In genomic region chr4:30770049-30770549, GRCh38 we compare ENCODE assay signal across 17 cellular contexts. TPM values are rescaled to one million over a fixed set of nuclear protein-coding genes. Genes with fewer than 3 reads are reported as not detected.
A peak's percentile ranks its signal among the peaks of the same experiment; 100 is the strongest.
DNase-seq lines count a peak whose midpoint lies in the region; ATAC-seq, FAIRE-seq and TF ChIP-seq lines count a peak whose summit lies in the region.
"Had no signal": no experiment of that assay in that cellular context is flagged by ENCODE, and none has a peak within 500 bp of the region (broad histone marks: within the 10 kb centered on the region; RNA-seq: fewer than 3 reads in every experiment).

No MANE protein-coding gene starts in this region.

- peaks cover 5% of the 10 kb centered on the region for H3K4me1 Mint-ChIP-seq in astrocyte (ENCODE audit: low read depth, unreplicated experiment)
- H3K4me1 Mint-ChIP-seq in activated CD4-positive, alpha-beta T cell treated with anti-CD3 and anti-CD28 coated beads, Interleukin-2, amount 10 ng/mL, durations not matched to agents 24 days and 14 days: no peaks in the 10 kb centered on the region
- H3K4me1 Mint-ChIP-seq: stimulated activated memory B cell treated with anti-CD40 and anti-IgM and Interleukin-4, amounts not matched to agents 10 μg/mL and 1 μg/mL and 100 μg/mL, for 72 hours had no signal

- H3K27me3 ChIP-seq in A673 (replicated peaks; ENCODE audit: insufficient read depth, low read depth, low read length, poor library complexity): no peaks in the 10 kb centered on the region
- H3K27me3 ChIP-seq in astrocyte (ENCODE audit: insufficient read depth, low read length): no peaks in the 10 kb centered on the region
- no peaks in the 10 kb centered on the region for H3K27me3 ChIP-seq in gastroesophageal sphincter

- H3K4me2 ChIP-seq in astrocyte (ENCODE audit: low read length): peak overlapping the region; percentile 50

- no peak overlapping the region for H3K4me3 ChIP-seq in A673 (ENCODE audit: low read depth, low read length, poor library complexity, severe bottlenecking)
- H3K4me3 ChIP-seq in astrocyte (ENCODE audit: insufficient read depth, low read depth, low read length): no peak overlapping the region
- no peak overlapping the region for H3K4me3 ChIP-seq in gastroesophageal sphincter
- H3K4me3 ChIP-seq: prostate gland had no signal

- H3K4me1 ChIP-seq in A673 (ENCODE audit: insufficient read depth, low read length, poor library complexity, severe bottlenecking): peaks cover 78% of the 10 kb centered on the region
- H3K4me1 ChIP-seq in astrocyte (ENCODE audit: insufficient read depth, low read length): peaks cover 9% of the 10 kb centered on the region
- H3K4me1 ChIP-seq in gastroesophageal sphincter: peaks cover 0 to 62% (median 11%) of the 10 kb centered on the region in 3 donors
- H3K4me1 ChIP-seq: prostate gland had no signal

- no peaks in the 10 kb centered on the region for H3K9me3 Mint-ChIP-seq in astrocyte (ENCODE audit: unreplicated experiment)
- no peaks in the 10 kb centered on the region for H3K9me3 Mint-ChIP-seq in activated CD4-positive, alpha-beta T cell treated with anti-CD3 and anti-CD28 coated beads, Interleukin-2, amount 10 ng/mL, durations not matched to agents 24 days and 14 days
- H3K9me3 Mint-ChIP-seq: brain; stimulated activated memory B cell treated with anti-CD40 and anti-IgM and Interleukin-4, amounts not matched to agents 10 μg/mL and 1 μg/mL and 100 μg/mL, for 72 hours had no signal

- no peak overlapping the region for H2AFZ ChIP-seq in astrocyte (ENCODE audit: low read depth, low read length)

- TF ChIP-seq EP300 in gastroesophageal sphincter (IDR thresholded peaks at IDR 0.05): no peak

- TF ChIP-seq POLR2A in gastroesophageal sphincter (IDR thresholded peaks at IDR 0.05): no peak

- ATAC-seq in gastroesophageal sphincter: peak; percentile 31
- no peak for ATAC-seq in GM19397 (IDR thresholded peaks at IDR 0.05; ENCODE audit: unreplicated experiment)
- ATAC-seq: stimulated activated memory B cell treated with anti-CD40 and anti-IgM and Interleukin-4, amounts not matched to agents 10 μg/mL and 1 μg/mL and 100 μg/mL, for 72 hours had no signal

- 20 to 28% methylated on average over 2 of the region's 2 CpGs for WGBS in gastroesophageal sphincter (ENCODE audit: low coverage in 1 of 2), 2 donors

- H3K9ac ChIP-seq in astrocyte (ENCODE audit: low read length): no peak overlapping the region

- H3K27ac Mint-ChIP-seq in astrocyte (ENCODE audit: unreplicated experiment): no peak overlapping the region
- no peak overlapping the region for H3K27ac Mint-ChIP-seq in activated CD4-positive, alpha-beta T cell treated with anti-CD3 and anti-CD28 coated beads, Interleukin-2, amount 10 ng/mL, durations not matched to agents 24 days and 14 days
- H3K27ac Mint-ChIP-seq: stimulated activated memory B cell treated with anti-CD40 and anti-IgM and Interleukin-4, amounts not matched to agents 10 μg/mL and 1 μg/mL and 100 μg/mL, for 72 hours had no signal

- CTCF ChIA-PET in A673 (lab: Charles Lee): no interaction called here

- H3K27ac ChIP-seq in A673 (ENCODE audit: low read depth, low read length, poor library complexity, severe bottlenecking): no peak overlapping the region
- no peak overlapping the region for H3K27ac ChIP-seq in astrocyte (ENCODE audit: low read depth, low read length)
- peak overlapping the region; percentile 18 to 29 (median 24) for H3K27ac ChIP-seq in gastroesophageal sphincter
- H3K27ac ChIP-seq: prostate gland had no signal

- no TSS peak for BruUV-seq in A673 (replicated peaks; lab: Mats Ljungman, UMichigan)

- POLR2A ChIA-PET in A673 (lab: Charles Lee; ENCODE audit: low non-redundant PET): no interaction called here

- H3K79me2 ChIP-seq in astrocyte (ENCODE audit: insufficient read depth, low read length): no peaks in the 10 kb centered on the region

- H3K4me3 Mint-ChIP-seq in astrocyte (ENCODE audit: unreplicated experiment): no peak overlapping the region
- H3K4me3 Mint-ChIP-seq in activated CD4-positive, alpha-beta T cell treated with anti-CD3 and anti-CD28 coated beads, Interleukin-2, amount 10 ng/mL, durations not matched to agents 24 days and 14 days: no peak overlapping the region
- H3K4me3 Mint-ChIP-seq: brain; stimulated activated memory B cell treated with anti-CD40 and anti-IgM and Interleukin-4, amounts not matched to agents 10 μg/mL and 1 μg/mL and 100 μg/mL, for 72 hours had no signal

- no peaks in the 10 kb centered on the region for H3K36me3 Mint-ChIP-seq in astrocyte (ENCODE audit: low read depth, unreplicated experiment)
- no peaks in the 10 kb centered on the region for H3K36me3 Mint-ChIP-seq in activated CD4-positive, alpha-beta T cell treated with anti-CD3 and anti-CD28 coated beads, Interleukin-2, amount 10 ng/mL, durations not matched to agents 24 days and 14 days (ENCODE audit: low read depth)
- H3K36me3 Mint-ChIP-seq: stimulated activated memory B cell treated with anti-CD40 and anti-IgM and Interleukin-4, amounts not matched to agents 10 μg/mL and 1 μg/mL and 100 μg/mL, for 72 hours had no signal

- H3K9me3 ChIP-seq in A673 (ENCODE audit: low read depth, low read length, poor library complexity, severe bottlenecking) (no peaks in the 10 kb centered on the region), astrocyte (ENCODE audit: insufficient read depth, low read depth, low read length) (no peaks in the 10 kb centered on the region), gastroesophageal sphincter (no peaks in the 10 kb centered on the region)
- H3K9me3 ChIP-seq: prostate gland had no signal

- intact Hi-C loops in A673 (cut with micrococcal nuclease; ENCODE audit: unreplicated experiment): no loop called here
- intact Hi-C loops in activated CD4-positive, alpha-beta T cell treated with anti-CD3 and anti-CD28 coated beads, Interleukin-2, amount 10 ng/mL, durations not matched to agents 24 days and 14 days (cut with micrococcal nuclease): no loop called here
- intact Hi-C loops in posterior vena cava (cut with DNase I): no loop called here

- no peak for TF ChIP-seq CTCF in A673 (conservative IDR thresholded peaks at IDR 0.05; ENCODE audit: low read depth, low read length)
- no peak for TF ChIP-seq CTCF in astrocyte (IDR thresholded peaks at IDR 0.05; ENCODE audit: insufficient read depth, low read depth, low read length)
- no peak for TF ChIP-seq CTCF in gastroesophageal sphincter (IDR thresholded peaks at IDR 0.05)

- H3K36me3 ChIP-seq in A673 (ENCODE audit: insufficient read depth, low read length, poor library complexity, severe bottlenecking) (no peaks in the 10 kb centered on the region), astrocyte (ENCODE audit: insufficient read depth, low read length) (no peaks in the 10 kb centered on the region), gastroesophageal sphincter (no peaks in the 10 kb centered on the region)
- H3K36me3 ChIP-seq: prostate gland had no signal

- DNase-seq in A673 (ENCODE audit: low spot score): peak; percentile 78
- peak; percentile 85 for DNase-seq in HT-29 (ENCODE audit: low spot score)
- DNase-seq in astrocyte (ENCODE audit: low read depth): peak; percentile 85
- DNase-seq in SHP77 (lab: John Stamatoyannopoulos, UW): no peak
- no peak for DNase-seq in activated CD4-positive, alpha-beta T cell treated with anti-CD3 and anti-CD28 coated beads, Interleukin-2, amount 10 ng/mL, durations not matched to agents 24 days and 14 days
- DNase-seq in posterior vena cava (ENCODE audit: low spot score): no peak
- DNase-seq: activated CD4-positive, alpha-beta T cell treated with anti-CD3 and anti-CD28 coated beads for 1 hour; GOT3; NCI-H146; stimulated activated CD4-positive, alpha-beta T cell treated with anti-CD3 and anti-CD28 coated beads, Interleukin-4, amount 100 ng/mL, for 1 hour; T-helper 1 cell had no signal

- H3K27me3 Mint-ChIP-seq in astrocyte (ENCODE audit: low read depth, unreplicated experiment): no peaks in the 10 kb centered on the region
- no peaks in the 10 kb centered on the region for H3K27me3 Mint-ChIP-seq in activated CD4-positive, alpha-beta T cell treated with anti-CD3 and anti-CD28 coated beads, Interleukin-2, amount 10 ng/mL, durations not matched to agents 24 days and 14 days
- H3K27me3 Mint-ChIP-seq: brain; stimulated activated memory B cell treated with anti-CD40 and anti-IgM and Interleukin-4, amounts not matched to agents 10 μg/mL and 1 μg/mL and 100 μg/mL, for 72 hours had no signal

- H4K20me1 ChIP-seq in astrocyte (ENCODE audit: insufficient read depth, low read length): no peaks in the 10 kb centered on the region

- no peak for FAIRE-seq in astrocyte (lab: Jason Lieb, UNC)

RNA-seq across cellular contexts. Expression of gene PCDH7, which starts 49.9 kb away (rescaled TPM):
- total RNA-seq in A673 (2021): 218 and 224 TPM in 2 replicates
- 0.21 and 0.43 TPM in 2 replicates for total RNA-seq in HT-29 (2014; rRNA removed; shearing (Covaris generic))
- total RNA-seq in astrocyte: 40.8 and 45.4 TPM in 2 replicates
- 100 to 1,000 TPM; 225 to 364 (median 314) TPM for total RNA-seq in gastroesophageal sphincter
- not detected in 2 replicates for total RNA-seq in activated CD4-positive, alpha-beta T cell treated with anti-CD3 and anti-CD28 coated beads, Interleukin-2, amount 10 ng/mL, durations not matched to agents 24 days and 14 days
- total RNA-seq in posterior vena cava: 100 to 1,000 TPM; 107 to 124 TPM
- total RNA-seq: mononuclear cell had no signal

Comparison
In these comparisons a context has a peak if more than half of its experiments do, and no peak if none do; other contexts are left out.
1. DNase-seq: peak in A673 (single experiment), HT-29 (single experiment) and astrocyte (single experiment); none in SHP77 (0 of 2), activated CD4-positive, alpha-beta T cell treated with anti-CD3 and anti-CD28 coated beads, Interleukin-2, amount 10 ng/mL, durations not matched to agents 24 days and 14 days (single experiment) and posterior vena cava (single experiment).
2. H3K27ac ChIP-seq: peak in gastroesophageal sphincter (4 of 4); none in A673 (single experiment) and astrocyte (single experiment).
3. RNA of gene PCDH7, which starts 49.9 kb away (total RNA-seq): 225 to 364 TPM in gastroesophageal sphincter, 218 to 224 TPM in A673, 107 to 124 TPM in posterior vena cava and 40.8 to 45.4 TPM in astrocyte; 0.21 to 0.43 TPM in HT-29 and not detected in activated CD4-positive, alpha-beta T cell treated with anti-CD3 and anti-CD28 coated beads, Interleukin-2, amount 10 ng/mL, durations not matched to agents 24 days and 14 days; every median in the first group is over 10 times any median in the second.